Comparison of ENCODE assay signal across 18 cellular contexts in genomic region chr18:35099911-35100310, GRCh38.
"Had no signal": no experiment of that assay in that cellular context is flagged by ENCODE, and none has a peak within 500 bp of the region (broad histone marks: within the 10 kb centered on the region; RNA-seq: fewer than 3 reads in every experiment).

No MANE protein-coding gene starts in this region.

- H3K9me3 Mint-ChIP-seq: activated T-helper 17 cell treated with anti-CD3 and anti-CD28 coated beads, Interleukin-2, amount 50 U/mL, for 72 hours; nephron progenitor cell; T-cell had no signal

- H3K4me1 Mint-ChIP-seq: nephron progenitor cell had no signal

- H3K79me2 ChIP-seq: hepatocyte had no signal

- H3K4me2 ChIP-seq: hepatocyte had no signal

- H3K27me3 Mint-ChIP-seq: activated T-helper 17 cell treated with anti-CD3 and anti-CD28 coated beads, Interleukin-2, amount 50 U/mL, for 72 hours; T-cell had no signal

- H3K9me3 ChIP-seq: esophagus squamous epithelium, psoas muscle, right lobe of liver, stomach, testis, upper lobe of left lung had no signal

- H2AFZ ChIP-seq: hepatocyte had no signal

- ATAC-seq: activated T-helper 17 cell treated with anti-CD3 and anti-CD28 coated beads, Interleukin-2, amount 50 U/mL, for 72 hours; psoas muscle; right lobe of liver; T-cell had no signal

- H3K4me3 ChIP-seq: esophagus squamous epithelium, hepatocyte, psoas muscle, right lobe of liver, stomach, testis, upper lobe of left lung had no signal

- FAIRE-seq: colon, endometrium had no signal

- H3K4me3 Mint-ChIP-seq: activated T-helper 17 cell treated with anti-CD3 and anti-CD28 coated beads, Interleukin-2, amount 50 U/mL, for 72 hours; nephron progenitor cell; T-cell had no signal

- DNase-seq: activated CD4-positive, alpha-beta T cell treated with anti-CD3 and anti-CD28 coated beads for 1 hour; activated CD4-positive, alpha-beta T cell treated with anti-CD3 and anti-CD28 coated beads, Interleukin-2, amount 50 U/mL, for 48 hours; activated naive CD4-positive, alpha-beta T cell treated with Interleukin-2 at 50 U/mL for 16 hours; esophagus squamous epithelium; nephron progenitor cell; occipital lobe; psoas muscle; right lobe of liver; stimulated activated CD4-positive, alpha-beta T cell treated with anti-CD3 and anti-CD28 coated beads, Interleukin-1b, Interleukin-23, amount 100 ng/mL, for 48 hours; stomach; T-cell; T1000; testis; upper lobe of left lung had no signal

- H3K27me3 ChIP-seq: esophagus squamous epithelium, hepatocyte, right lobe of liver, stomach, testis, upper lobe of left lung had no signal

- H3K4me1 ChIP-seq: esophagus squamous epithelium, upper lobe of left lung had no signal

- H3K27ac Mint-ChIP-seq: activated T-helper 17 cell treated with anti-CD3 and anti-CD28 coated beads, Interleukin-2, amount 50 U/mL, for 72 hours; nephron progenitor cell; T-cell had no signal

- H3K27ac ChIP-seq: esophagus squamous epithelium, hepatocyte, psoas muscle, right lobe of liver, stomach, testis, upper lobe of left lung had no signal
